Comparison of ENCODE assay signal across 1 cellular context in genomic region chr4:56435748-56436442, GRCh38.
TF ChIP-seq lines count a peak whose summit lies in the region.

TSS of gene PAICS (plus strand) at chr4:56436260. CDS start at chr4:56436313, 53 bp downstream.

TF ChIP-seq in GM12878, 131 proteins besides CTCF, POLR2A, EP300 and RAD21 (continued from another document):
- TF ChIP-seq CEBPZ (IDR thresholded peaks at IDR 0.05; ENCODE audit: low read depth, low read length) (no peak), NR2C1 (IDR thresholded peaks at IDR 0.05) (peak; percentile 59), BHLHE40 (IDR thresholded peaks at IDR 0.05; ENCODE audit: borderline replicate concordance in 1 of 2, low read depth in 2 of 2, low read length in 1 of 2) (peak; percentile 88 to 95), SMAD1 (IDR thresholded peaks at IDR 0.05; ENCODE audit: low read depth, partially characterized antibody) (peak; percentile 91), ZNF274 (IDR thresholded peaks at IDR 0.05; ENCODE audit: insufficient read depth, insufficient read length) (no peak), E2F8 (IDR thresholded peaks at IDR 0.05; ENCODE audit: low read depth, partially characterized antibody) (peak; percentile 84), CBX3 (IDR thresholded peaks at IDR 0.05; ENCODE audit: borderline replicate concordance, low read depth) (no peak), JUND (IDR thresholded peaks at IDR 0.05; ENCODE audit: low read depth, low read length) (peak; percentile 89; the same call in 1 of the 2 replicates), RCOR1 (conservative IDR thresholded peaks at IDR 0.05; ENCODE audit: low read depth, low read length) (0 out of 2 replicates have a peak, but pooled peaks have one; percentile 22), ZNF384 (IDR thresholded peaks at IDR 0.05; ENCODE audit: borderline replicate concordance, low read depth, low read length) (0 out of 2 replicates have a peak, but pooled peaks have one; percentile 14), ZBTB40 (IDR thresholded peaks at IDR 0.05; ENCODE audit: borderline replicate concordance) (no peak), MYC (IDR thresholded peaks at IDR 0.05; ENCODE audit: insufficient read depth, insufficient read length, insufficient replicate concordance, low read length, severe bottlenecking) (peak; percentile 99), DPF2 (IDR thresholded peaks at IDR 0.05) (0 out of 2 replicates have a peak, but pooled peaks have one; percentile 40), TCF12 (IDR thresholded peaks at IDR 0.05; ENCODE audit: low read depth, low read length) (no peak), LARP7 (IDR thresholded peaks at IDR 0.05) (peak; percentile 51)
